ENCODE assay signal across 2 cellular contexts in the genomic region with DNA sequence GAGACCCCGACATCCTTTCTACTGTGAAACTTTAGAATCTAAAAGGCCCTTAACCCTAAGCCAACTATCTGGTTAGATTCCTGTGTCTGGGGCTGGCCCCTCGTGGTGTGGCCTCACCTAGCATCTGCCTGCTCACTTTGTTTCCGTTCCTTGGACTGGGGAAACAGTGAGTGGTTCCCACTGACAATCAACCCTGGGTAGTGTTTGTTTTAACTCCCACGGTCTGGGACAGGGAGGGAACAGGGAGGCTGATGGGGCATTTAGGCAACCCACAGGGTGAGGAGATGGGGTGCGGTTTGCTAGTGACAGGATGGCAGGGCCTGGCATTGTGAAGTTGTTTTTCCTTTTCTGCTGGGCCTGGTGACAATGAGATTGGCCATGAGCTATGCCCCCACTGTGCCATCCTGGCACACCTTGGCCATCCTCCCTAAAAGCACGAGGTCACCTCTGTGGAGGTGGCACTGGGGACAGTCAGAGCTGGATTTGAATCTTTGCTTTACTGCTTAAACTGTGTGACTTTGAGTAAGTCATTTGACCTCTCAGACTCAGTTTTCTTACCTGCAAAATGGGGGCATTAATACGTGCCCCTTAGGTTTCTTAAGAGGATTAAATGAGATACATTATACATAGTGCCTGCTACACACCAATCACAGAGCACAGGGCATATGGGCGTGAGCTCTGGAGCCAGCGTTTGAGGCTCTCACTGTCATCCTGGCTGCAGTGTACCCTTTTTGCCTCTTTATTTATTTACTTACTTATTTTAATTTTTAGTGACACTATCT.
TF ChIP-seq lines count a peak whose summit lies in the region.

No MANE protein-coding gene starts in this region.

TF ChIP-seq in A549, 52 proteins besides CTCF, POLR2A, EP300 and RAD21:
- TF ChIP-seq FOSL2 (IDR thresholded peaks at IDR 0.05): no peak
- no peak for TF ChIP-seq FOSL2 (CRISPR knock-in tag; IDR thresholded peaks at IDR 0.05)
- TF ChIP-seq RCOR1 (IDR thresholded peaks at IDR 0.05; ENCODE audit: low read depth, low read length): no peak
- no peak for TF ChIP-seq SREBF2 (IDR thresholded peaks at IDR 0.05)
- no peak for TF ChIP-seq CBX8 (IDR thresholded peaks at IDR 0.05)
- no peak for TF ChIP-seq NFE2L2 (conservative IDR thresholded peaks at IDR 0.05; ENCODE audit: low read length)
- no peak for TF ChIP-seq MYC (IDR thresholded peaks at IDR 0.05; ENCODE audit: borderline replicate concordance, low read length)
- TF ChIP-seq ZNF302 (CRISPR knock-in tag; IDR thresholded peaks at IDR 0.05): no peak
- TF ChIP-seq RNF2 (IDR thresholded peaks at IDR 0.05; ENCODE audit: borderline replicate concordance, low read depth): no peak
- TF ChIP-seq HEYL (CRISPR knock-in tag; IDR thresholded peaks at IDR 0.05): no peak
- TF ChIP-seq JUNB (IDR thresholded peaks at IDR 0.05): no peak
- no peak for TF ChIP-seq PHF8 (IDR thresholded peaks at IDR 0.05; ENCODE audit: borderline replicate concordance, low read depth)
- no peak for TF ChIP-seq EHMT2 (IDR thresholded peaks at IDR 0.05; ENCODE audit: low read depth)
- TF ChIP-seq, protein P1, sequence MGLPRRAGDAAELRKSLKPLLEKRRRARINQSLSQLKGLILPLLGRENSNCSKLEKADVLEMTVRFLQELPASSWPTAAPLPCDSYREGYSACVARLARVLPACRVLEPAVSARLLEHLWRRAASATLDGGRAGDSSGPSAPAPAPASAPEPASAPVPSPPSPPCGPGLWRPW (IDR thresholded peaks at IDR 0.05): no peak
- no peak for TF ChIP-seq MAFK (IDR thresholded peaks at IDR 0.05; ENCODE audit: partially characterized antibody)

TF ChIP-seq in HepG2, 621 proteins besides CTCF, POLR2A, EP300 and RAD21:
- TF ChIP-seq ZBTB1 (CRISPR knock-in tag; IDR thresholded peaks at IDR 0.05; ENCODE audit: borderline replicate concordance) (no peak), ZNF672 (CRISPR knock-in tag; IDR thresholded peaks at IDR 0.05) (no peak), CHD4 (IDR thresholded peaks at IDR 0.05; ENCODE audit: borderline replicate concordance, low read length) (no peak), NRL (CRISPR knock-in tag; IDR thresholded peaks at IDR 0.05; ENCODE audit: borderline replicate concordance) (no peak), ZNF646 (CRISPR knock-in tag; IDR thresholded peaks at IDR 0.05) (no peak), HOXA5 (CRISPR knock-in tag; IDR thresholded peaks at IDR 0.05) (no peak), ZNF629 (CRISPR knock-in tag; conservative IDR thresholded peaks at IDR 0.05) (peak; percentile 64)
